Comparison of ENCODE assay signal across 1 cellular context in genomic region chr1:119712342-119713038, GRCh38.
TF ChIP-seq lines count a peak whose summit lies in the region.

No MANE protein-coding gene starts in this region.

TF ChIP-seq in HepG2, 621 proteins besides CTCF, POLR2A, EP300 and RAD21 (continued from another document and continues in another):
- no peak for TF ChIP-seq ZHX2 (IDR thresholded peaks at IDR 0.05; ENCODE audit: low read depth)
- TF ChIP-seq ZHX2 (CRISPR knock-in tag; IDR thresholded peaks at IDR 0.05; ENCODE audit: borderline replicate concordance), result no peak
- TF ChIP-seq RARG (CRISPR knock-in tag; IDR thresholded peaks at IDR 0.05; ENCODE audit: low read depth), result no peak
- no peak for TF ChIP-seq ZNF839 (CRISPR knock-in tag; IDR thresholded peaks at IDR 0.05; ENCODE audit: borderline replicate concordance)
- no peak for TF ChIP-seq ZNF737 (CRISPR knock-in tag; IDR thresholded peaks at IDR 0.05; ENCODE audit: borderline replicate concordance)
- TF ChIP-seq KLF16 (CRISPR knock-in tag; IDR thresholded peaks at IDR 0.05), result peak in 1 of 2 experiments; percentile 50; a peak in 2 of 4 replicates
- no peak for TF ChIP-seq ISX (CRISPR knock-in tag; conservative IDR thresholded peaks at IDR 0.05)
- no peak for TF ChIP-seq ZNF691 (CRISPR knock-in tag; IDR thresholded peaks at IDR 0.05; ENCODE audit: borderline replicate concordance, low read depth)
- no peak for TF ChIP-seq KDM5B (CRISPR knock-in tag; IDR thresholded peaks at IDR 0.05; ENCODE audit: borderline replicate concordance)
- peak; percentile 55; the same call in 1 of the 2 replicates for TF ChIP-seq ZNF143 (CRISPR knock-in tag; IDR thresholded peaks at IDR 0.05)
- no peak for TF ChIP-seq ZNF513 (CRISPR knock-in tag; conservative IDR thresholded peaks at IDR 0.05)
- peak; percentile 16; the same call in 1 of the 2 replicates for TF ChIP-seq UBTF (CRISPR knock-in tag; IDR thresholded peaks at IDR 0.05)
- TF ChIP-seq SOX5 (CRISPR knock-in tag; IDR thresholded peaks at IDR 0.05; ENCODE audit: borderline replicate concordance), result no peak
- TF ChIP-seq ZFYVE20 (CRISPR knock-in tag; IDR thresholded peaks at IDR 0.05; ENCODE audit: borderline replicate concordance, low read depth), result no peak
- TF ChIP-seq HIC2 (CRISPR knock-in tag; IDR thresholded peaks at IDR 0.05; ENCODE audit: low read depth), result peak; percentile 63; the same call in 1 of the 2 replicates
- TF ChIP-seq YEATS4 (CRISPR knock-in tag; IDR thresholded peaks at IDR 0.05; ENCODE audit: borderline replicate concordance), result peak; percentile 65; the same call in 1 of the 2 replicates
- no peak for TF ChIP-seq ZBTB38 (CRISPR knock-in tag; IDR thresholded peaks at IDR 0.05)
- no peak; the same call in 1 of the 2 replicates for TF ChIP-seq ZNF234 (CRISPR knock-in tag; conservative IDR thresholded peaks at IDR 0.05)
- TF ChIP-seq HNRNPK (IDR thresholded peaks at IDR 0.05; ENCODE audit: low read depth, low read length, poor library complexity, severe bottlenecking), result peak; percentile 40
- no peak for TF ChIP-seq NFRKB (IDR thresholded peaks at IDR 0.05)
- no peak for TF ChIP-seq HNF4A (CRISPR knock-in tag; IDR thresholded peaks at IDR 0.05)
- no peak for TF ChIP-seq SMC3 (IDR thresholded peaks at IDR 0.05; ENCODE audit: low read length)
- peak; percentile 99 for TF ChIP-seq CEBPG (CRISPR knock-in tag; IDR thresholded peaks at IDR 0.05)
- TF ChIP-seq RAD51 (IDR thresholded peaks at IDR 0.05; ENCODE audit: borderline replicate concordance), result no peak
- TF ChIP-seq CREB1 (IDR thresholded peaks at IDR 0.05), result no peak
- no peak for TF ChIP-seq CREB1 (CRISPR knock-in tag; IDR thresholded peaks at IDR 0.05)
- TF ChIP-seq ASH2L (IDR thresholded peaks at IDR 0.05; ENCODE audit: insufficient read length, low read depth, low read length), result peak; percentile 40
- no peak for TF ChIP-seq CERS6 (CRISPR knock-in tag; IDR thresholded peaks at IDR 0.05)
- TF ChIP-seq POLR2G (IDR thresholded peaks at IDR 0.05; ENCODE audit: low read depth, low read length), result peak; percentile 78
- peak; percentile 51; the same call in 1 of the 2 replicates for TF ChIP-seq ZNF788 (CRISPR knock-in tag; IDR thresholded peaks at IDR 0.05; ENCODE audit: borderline replicate concordance)
- TF ChIP-seq TARDBP (CRISPR knock-in tag; IDR thresholded peaks at IDR 0.05), result no peak
- TF ChIP-seq SCMH1 (CRISPR knock-in tag; IDR thresholded peaks at IDR 0.05; ENCODE audit: borderline replicate concordance), result no peak
- TF ChIP-seq RNF219 (CRISPR knock-in tag; IDR thresholded peaks at IDR 0.05), result no peak
- TF ChIP-seq FIP1L1 (IDR thresholded peaks at IDR 0.05; ENCODE audit: borderline replicate concordance, insufficient read depth, low read depth, low read length), result no peak
- peak; percentile 18; the same call in 1 of the 2 replicates for TF ChIP-seq FOXC1 (CRISPR knock-in tag; IDR thresholded peaks at IDR 0.05; ENCODE audit: borderline replicate concordance)
- TF ChIP-seq MTF1 (CRISPR knock-in tag; IDR thresholded peaks at IDR 0.05), result no peak
- TF ChIP-seq ARID4A (CRISPR knock-in tag; IDR thresholded peaks at IDR 0.05; ENCODE audit: borderline replicate concordance), result peak; percentile 66; the same call in 1 of the 2 replicates
- no peak for TF ChIP-seq SETDB1 (CRISPR knock-in tag; IDR thresholded peaks at IDR 0.05; ENCODE audit: borderline replicate concordance)
- TF ChIP-seq GABPB1 (CRISPR knock-in tag; IDR thresholded peaks at IDR 0.05), result peak; percentile 33
- peak; percentile 53 for TF ChIP-seq BCL6 (CRISPR knock-in tag; IDR thresholded peaks at IDR 0.05)
- TF ChIP-seq ATF5 (CRISPR knock-in tag; IDR thresholded peaks at IDR 0.05; ENCODE audit: low read depth), result no peak
- no peak for TF ChIP-seq ZSCAN21 (CRISPR knock-in tag; IDR thresholded peaks at IDR 0.05; ENCODE audit: borderline replicate concordance)
- TF ChIP-seq ZC3H13 (CRISPR knock-in tag; IDR thresholded peaks at IDR 0.05), result no peak
